In the genomic region with DNA sequence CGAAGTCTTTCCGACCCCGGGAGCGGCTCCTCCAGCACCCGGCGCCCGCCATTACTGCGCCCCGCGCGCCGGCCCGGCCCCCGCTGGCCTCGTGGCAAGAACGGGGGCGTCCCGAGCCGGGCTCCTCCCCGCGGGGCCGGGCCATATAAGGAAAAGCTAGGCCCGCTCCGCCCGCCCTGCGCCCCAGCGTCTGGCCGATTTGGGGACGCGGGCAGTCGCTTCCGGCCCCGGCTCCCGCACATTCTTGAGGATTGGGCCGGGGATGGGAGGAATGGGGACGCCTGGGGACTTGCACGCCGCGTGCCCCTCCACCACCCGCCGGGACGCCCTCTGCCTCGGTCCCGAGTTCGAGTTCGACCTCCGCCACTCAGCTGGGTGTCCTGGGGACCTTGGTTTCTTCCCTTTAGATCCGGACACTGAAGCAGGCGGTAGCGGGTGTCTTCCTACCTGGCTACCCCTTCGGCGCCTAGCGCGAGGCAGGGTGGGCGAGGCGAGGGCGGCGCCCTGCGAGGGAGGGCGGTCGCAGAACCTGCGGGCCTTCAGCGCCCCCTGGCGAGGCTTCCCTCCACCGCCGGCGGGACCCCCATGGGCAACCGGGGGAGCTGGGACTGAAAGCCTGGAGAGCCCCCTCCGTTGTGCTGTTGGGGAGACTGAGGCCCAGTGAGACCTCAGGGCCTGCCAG, we compare ENCODE assay signal across 8 cellular contexts. TPM values are rescaled to one million over a fixed set of nuclear protein-coding genes. Genes with fewer than 3 reads are reported as not detected.
A peak's percentile ranks its signal among the peaks of the same experiment; 100 is the strongest.
DNase-seq lines count a peak whose midpoint lies in the region; ATAC-seq and TF ChIP-seq lines count a peak whose summit lies in the region.

No MANE protein-coding gene starts in this region.

- DNase-seq in activated T-helper 9 cell treated with anti-CD3 and anti-CD28 coated beads, Interleukin-2, amount 50 U/mL, for 16 hours (ENCODE audit: low read depth): peak; percentile 81
- peak; percentile 76 for DNase-seq in fibroblast of the aortic adventitia (ENCODE audit: low read depth)
- DNase-seq in nephron progenitor cell: peak; percentile 87
- DNase-seq in stomach: peak; percentile 91
- DNase-seq in MG63: no peak

- TF ChIP-seq EP300 in stomach (IDR thresholded peaks at IDR 0.05): no peak

- H3K27me3 ChIP-seq in stomach (no peaks in the 10 kb centered on the region), MG63 (no peaks in the 10 kb centered on the region)

- no peaks in the 10 kb centered on the region for H3K27me3 Mint-ChIP-seq in nephron progenitor cell (ENCODE audit: low read depth, poor library complexity)

- H3K27ac ChIP-seq in stomach: peak overlapping the region; percentile 89 to 96 (median 95)

- H3K4me3 ChIP-seq in fibroblast of the aortic adventitia (ENCODE audit: low read depth, low read length) (peak overlapping the region; percentile 79), stomach (peak overlapping the region; percentile 53 to 77 (median 62)), MG63 (no peak overlapping the region)

- TF ChIP-seq CTCF in fibroblast of the aortic adventitia (IDR thresholded peaks at IDR 0.05; ENCODE audit: insufficient read depth, low read length): peak; percentile 75
- TF ChIP-seq CTCF in nephron progenitor cell (IDR thresholded peaks at IDR 0.05): peak; percentile 81
- TF ChIP-seq CTCF in stomach (IDR thresholded peaks at IDR 0.05): peak in 5 of 7 experiments; percentile 63 to 94 (median 79)

- H3K4me3 Mint-ChIP-seq in nephron progenitor cell: peak overlapping the region; percentile 82

- peaks cover 3% of the 10 kb centered on the region for H3K36me3 Mint-ChIP-seq in nephron progenitor cell (ENCODE audit: low read depth)

- H3K36me3 ChIP-seq in stomach (peaks cover 25 to 33% (median 26%) of the 10 kb centered on the region in 4 donors), MG63 (peaks cover 53% of the 10 kb centered on the region)

- H3K4me1 Mint-ChIP-seq in nephron progenitor cell: peaks cover 39% of the 10 kb centered on the region

- H3K9me3 ChIP-seq in stomach (no peaks in the 10 kb centered on the region), MG63 (no peaks in the 10 kb centered on the region)

- peak; percentile 73 for ATAC-seq in GM18502 (IDR thresholded peaks at IDR 0.05; ENCODE audit: poor library complexity, unreplicated experiment)
- ATAC-seq in HG02943 (IDR thresholded peaks at IDR 0.05; ENCODE audit: low read depth, unreplicated experiment): peak; percentile 45

- intact Hi-C loops in stomach (cut with DNase I; ENCODE audit: low total_unique reads): loop anchor here (5.0 kb wide), 1 partner anchor 138 kb away; no protein-coding TSS in a partner anchor

- TF ChIP-seq POLR2A in stomach (IDR thresholded peaks at IDR 0.05): no peak

- 0% methylated on average over 16 to 69 of the region's 69 CpGs for WGBS in stomach, 5 donors

- peaks cover 54 to 90% (median 78%) of the 10 kb centered on the region in 4 donors for H3K4me1 ChIP-seq in stomach

- no peak overlapping the region for H3K27ac Mint-ChIP-seq in nephron progenitor cell

- no peaks in the 10 kb centered on the region for H3K9me3 Mint-ChIP-seq in nephron progenitor cell

TF ChIP-seq in PFSK-1, 5 proteins besides CTCF, POLR2A, EP300 and RAD21:
- TF ChIP-seq POLR2AphosphoS5 (IDR thresholded peaks at IDR 0.05; ENCODE audit: low read depth, low read length): peak; percentile 72
- TF ChIP-seq TAF1 (IDR thresholded peaks at IDR 0.05; ENCODE audit: borderline replicate concordance, insufficient read depth, low read length): peak; percentile 43; the same call in 1 of the 2 replicates
- TF ChIP-seq FOXP2 (optimal IDR thresholded peaks at IDR 0.05; ENCODE audit: borderline replicate concordance, extremely low read depth, extremely low read length, insufficient read depth): peak; percentile 53
- no peak for TF ChIP-seq REST (IDR thresholded peaks at IDR 0.05; ENCODE audit: insufficient read depth in 1 of 2, low read depth in 2 of 2, low read length in 2 of 2)

RNA-seq across cellular contexts. Expression of gene SMTN, which starts 3.8 kb away (rescaled TPM):
- polyA plus RNA-seq in PFSK-1 (2012; ENCODE audit: insufficient read length, low read depth): 37.5 TPM
- total RNA-seq in fibroblast of the aortic adventitia (ENCODE audit: low replicate concordance) (35.2 and 63.5 TPM in 2 replicates), stomach (100 to 1,000 TPM; 120 to 607 (median 406) TPM)
- 100 to 1,000 TPM in 1 of 3 donors, 10 to 100 TPM in 2; 51.5 to 424 (median 78.5) TPM for polyA plus RNA-seq in stomach
- total RNA-seq in MG63 (2014; rRNA removed; shearing (Covaris generic); ENCODE audit: low replicate concordance): 26.0 and 37.7 TPM in 2 replicates

RNA-seq across cellular contexts. Expression of gene SELENOM, which starts 22.4 kb away (rescaled TPM):
- 28.2 TPM for polyA plus RNA-seq in PFSK-1 (2012; ENCODE audit: insufficient read length, low read depth)
- total RNA-seq in fibroblast of the aortic adventitia (ENCODE audit: low replicate concordance) (82.0 and 97.9 TPM in 2 replicates), stomach (1,000 to 10,000 TPM in 1 of 5 donors, 100 to 1,000 TPM in 3, 10 to 100 TPM in 1; 59.8 to 1,443 (median 573) TPM)
- polyA plus RNA-seq in stomach: 100 to 1,000 TPM; 243 to 454 (median 300) TPM
- 72.5 and 98.8 TPM in 2 replicates for total RNA-seq in MG63 (2014; rRNA removed; shearing (Covaris generic); ENCODE audit: low replicate concordance)

RNA-seq across cellular contexts. Expression of gene INPP5J, which starts 37.8 kb away (rescaled TPM):
- 7.3 TPM for polyA plus RNA-seq in PFSK-1 (2012; ENCODE audit: insufficient read length, low read depth)
- total RNA-seq in fibroblast of the aortic adventitia (ENCODE audit: low replicate concordance) (under 0.01 and 0.41 TPM in 2 replicates), stomach (10 to 100 TPM in 2 of 5 donors, 1 to 10 TPM in 3; 1.8 to 34.4 (median 9.6) TPM)
- 1 to 10 TPM; 5.5 to 9.5 (median 7.5) TPM for polyA plus RNA-seq in stomach
- not detected in 2 replicates for total RNA-seq in MG63 (2014; rRNA removed; shearing (Covaris generic); ENCODE audit: low replicate concordance)

RNA-seq across cellular contexts. Expression of gene PLA2G3, which starts 55.4 kb away (rescaled TPM):
- polyA plus RNA-seq in PFSK-1 (2012; ENCODE audit: insufficient read length, low read depth): not detected
- 0.08 and 0.09 TPM in 2 replicates for total RNA-seq in fibroblast of the aortic adventitia (ENCODE audit: low replicate concordance)
- total RNA-seq in stomach: not detected
- polyA plus RNA-seq in stomach: 1 to 10 TPM in 1 of 3 donors, under 1 TPM in 1, not detected in 1; 0.75 to 2.5 TPM
- total RNA-seq in MG63 (2014; rRNA removed; shearing (Covaris generic); ENCODE audit: low replicate concordance): not detected in 2 replicates
